ENCODE assay signal across 25 cellular contexts in genomic region chr4:16714191-16714590, GRCh38.
"Had no signal": no experiment of that assay in that cellular context is flagged by ENCODE, and none has a peak within 500 bp of the region (broad histone marks: within the 10 kb centered on the region; RNA-seq: fewer than 3 reads in every experiment).

No MANE protein-coding gene starts in this region.

- H3K27ac ChIP-seq: stomach, suprapubic skin, testis, thoracic aorta, tibial artery, tibial nerve, transverse colon, upper lobe of left lung, upper lobe of right lung, uterus, vagina had no signal

- H3K9me3 ChIP-seq: stomach, suprapubic skin, testis, thoracic aorta, tibial artery, tibial nerve, transverse colon, upper lobe of left lung, upper lobe of right lung, uterus, vagina had no signal

- H3K36me3 ChIP-seq: stomach, suprapubic skin, thoracic aorta, tibial artery, tibial nerve, transverse colon, upper lobe of left lung, upper lobe of right lung, uterus, vagina had no signal

- H3K27me3 ChIP-seq: stomach, suprapubic skin, testis, tibial artery, tibial nerve, transverse colon, upper lobe of left lung, upper lobe of right lung, uterus, vagina had no signal

- H3K4me1 ChIP-seq: stomach, suprapubic skin, testis, tibial nerve, transverse colon, upper lobe of left lung, upper lobe of right lung, vagina had no signal

- ATAC-seq: stimulated activated effector memory CD8-positive, alpha-beta T cell treated with anti-CD3 and anti-CD28 coated beads, Interleukin-12 subunit alpha, Interleukin-12 subunit beta, amount 100 ng/mL, for 72 hours; stimulated activated memory B cell treated with anti-CD40 and anti-IgM and Interleukin-4, amounts not matched to agents 10 μg/mL and 1 μg/mL and 100 μg/mL, for 72 hours; stimulated activated naive B cell treated with anti-CD40 and anti-IgM and Interleukin-4, amounts not matched to agents 10 μg/mL and 1 μg/mL and 100 μg/mL, for 72 hours; stimulated activated naive CD8-positive, alpha-beta T cell treated with anti-CD3 and anti-CD28 coated beads, Interleukin-15, amount 100 ng/mL, for 72 hours; stimulated activated naive CD8-positive, alpha-beta T cell treated with anti-CD3 and anti-CD28 coated beads, Interleukin-15, Interleukin-2, amounts not matched to agents 100 U/mL and 50 U/mL, for 24 hours; upper lobe of right lung had no signal

- H3K4me3 ChIP-seq: stomach, suprapubic skin, testis, thoracic aorta, tibial artery, tibial nerve, transverse colon, upper lobe of left lung, upper lobe of right lung, uterus, vagina had no signal

- DNase-seq: stimulated activated CD4-positive, alpha-beta T cell treated with anti-CD3 and anti-CD28 coated beads, Interleukin-2, amount 100 ng/mL, for 48 hours; stimulated activated CD4-positive, alpha-beta T cell treated with anti-CD3 and anti-CD28 coated beads, Interleukin-4, amount 100 ng/mL, for 1 hour; stimulated activated CD4-positive, alpha-beta T cell treated with anti-CD3 and anti-CD28 coated beads, Interleukin-4, amount 100 ng/mL, for 24 hours; stimulated activated CD4-positive, alpha-beta T cell treated with anti-CD3 and anti-CD28 coated beads, Interleukin-4, amount 100 ng/mL, for 4 hours; stimulated activated CD8-positive, alpha-beta memory T cell treated with anti-CD3 and anti-CD28 coated beads, Interleukin-4, amount 100 ng/mL, for 48 hours; stimulated activated naive B cell treated with anti-CD40 and anti-IgM and Interleukin-4, amounts not matched to agents 10 μg/mL and 1 μg/mL and 100 μg/mL, for 72 hours; stimulated activated naive CD4-positive, alpha-beta T cell; stimulated activated naive CD4-positive, alpha-beta T cell treated with Interleukin-2 at 50 U/mL for 16 hours; stimulated activated naive CD8-positive, alpha-beta T cell treated with anti-CD3 and anti-CD28 coated beads, Interleukin-15, amount 100 ng/mL, for 72 hours; stimulated activated naive CD8-positive, alpha-beta T cell treated with anti-CD3 and anti-CD28 coated beads, Interleukin-15, Interleukin-2, amounts not matched to agents 100 U/mL and 50 U/mL, for 24 hours; stomach; substantia nigra; testis; tibial artery; transverse colon; trophoblast cell; upper lobe of left lung; upper lobe of right lung; uterus had no signal
